ENCODE assay signal across 8 cellular contexts in the genomic region with DNA sequence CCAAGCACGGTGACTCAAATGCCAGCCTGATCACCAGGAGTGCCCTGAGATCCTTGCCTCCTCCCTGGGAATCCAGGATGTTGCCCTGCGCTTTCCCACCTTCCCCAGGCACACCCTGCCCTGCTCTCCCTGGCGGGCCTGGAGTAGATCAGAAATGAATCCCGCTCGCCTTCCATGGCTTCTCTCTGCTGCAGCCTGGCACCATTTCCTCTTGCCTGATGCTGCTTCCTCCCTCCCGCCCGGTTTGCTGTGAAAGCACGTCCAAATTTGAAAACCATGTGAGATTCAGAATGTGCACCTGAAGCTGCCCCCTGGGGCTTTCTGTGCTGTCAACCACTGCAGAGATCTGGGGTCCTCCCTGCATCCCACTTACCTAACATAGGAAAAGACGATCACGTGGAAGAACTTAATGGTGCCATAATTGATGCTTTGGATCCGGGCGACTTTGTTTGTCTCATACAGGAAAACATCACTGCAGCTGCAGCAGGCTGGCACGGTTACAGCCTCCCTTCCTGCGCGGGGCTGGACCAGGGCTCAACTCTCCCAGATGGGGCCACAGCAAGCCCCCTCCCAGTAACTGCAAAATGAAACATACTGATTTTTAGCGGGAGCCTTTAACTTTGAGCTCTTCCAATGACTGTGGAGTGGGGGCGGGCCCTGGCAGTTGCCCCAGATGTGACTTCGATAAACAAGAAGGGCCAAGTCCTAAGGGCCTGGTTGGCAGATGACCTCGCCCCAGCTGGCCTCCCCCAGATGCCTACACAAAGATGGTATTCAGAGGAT. TPM values are rescaled to one million over a fixed set of nuclear protein-coding genes. Genes with fewer than 3 reads are reported as not detected.
DNase-seq lines count a peak whose midpoint lies in the region; ATAC-seq and TF ChIP-seq lines count a peak whose summit lies in the region.

No MANE protein-coding gene starts in this region.

- intact Hi-C loops in CD14-positive monocyte (cut with micrococcal nuclease) (no loop called here), prostate gland (cut with DNase I) (no loop called here)

- peak; percentile 69 for ATAC-seq in activated CD8-positive, alpha-beta memory T cell treated with anti-CD3 and anti-CD28 coated beads, Interleukin-2, amount 10 ng/mL, durations not matched to agents 7 days and 5 days
- no peak for ATAC-seq in GM21528 (IDR thresholded peaks at IDR 0.05; ENCODE audit: low FRiP score, unreplicated experiment)
- no peak for ATAC-seq in HG02798 (IDR thresholded peaks at IDR 0.05; ENCODE audit: poor library complexity, unreplicated experiment)

- no peak overlapping the region for H3K27ac ChIP-seq in prostate gland

- H3K4me1 Mint-ChIP-seq in CD14-positive monocyte: peaks cover 14% of the 10 kb centered on the region
- peaks cover 35% of the 10 kb centered on the region for H3K4me1 Mint-ChIP-seq in activated CD8-positive, alpha-beta memory T cell treated with anti-CD3 and anti-CD28 coated beads, Interleukin-2, amount 10 ng/mL, durations not matched to agents 7 days and 5 days

- WGBS in prostate gland: 14% methylated on average over 19 of the region's 19 CpGs

- H3K27me3 ChIP-seq in prostate gland (replicated peaks; ENCODE audit: insufficient read depth): no peaks in the 10 kb centered on the region

- TF ChIP-seq POLR2A in prostate gland (IDR thresholded peaks at IDR 0.05): no peak

- DNase-seq in CD14-positive monocyte (ENCODE audit: low spot score): no peak
- DNase-seq in NCI-H1417 treated with DMSO at 0.1 percent for 48 hours (lab: John Stamatoyannopoulos, UW): peak; percentile 49
- peak; percentile 50 for DNase-seq in activated CD8-positive, alpha-beta memory T cell treated with anti-CD3 and anti-CD28 coated beads, Interleukin-2, amount 10 ng/mL, durations not matched to agents 7 days and 5 days
- DNase-seq in fibroblast of the aortic adventitia (ENCODE audit: low read depth): no peak
- no peak for DNase-seq in prostate gland (ENCODE audit: low spot score)
- no peak for DNase-seq in dedifferentiated amniotic fluid mesenchymal stem cell (ENCODE audit: extremely low spot score)

- H3K4me3 ChIP-seq in fibroblast of the aortic adventitia (ENCODE audit: low read depth, low read length) (peak overlapping the region; percentile 61), prostate gland (peak overlapping the region; percentile 12 to 15)

- no peaks in the 10 kb centered on the region for H3K36me3 ChIP-seq in prostate gland

- peaks cover 0 to 3% (median 0%) of the 10 kb centered on the region in 7 donors for H3K9me3 Mint-ChIP-seq in CD14-positive monocyte
- no peaks in the 10 kb centered on the region for H3K9me3 Mint-ChIP-seq in activated CD8-positive, alpha-beta memory T cell treated with anti-CD3 and anti-CD28 coated beads, Interleukin-2, amount 10 ng/mL, durations not matched to agents 7 days and 5 days (ENCODE audit: low read depth)

- peaks cover 2 to 3% (median 3%) of the 10 kb centered on the region in 3 donors for H3K27me3 Mint-ChIP-seq in CD14-positive monocyte (ENCODE audit: low read depth in 3 of 3)
- H3K27me3 Mint-ChIP-seq in activated CD8-positive, alpha-beta memory T cell treated with anti-CD3 and anti-CD28 coated beads, Interleukin-2, amount 10 ng/mL, durations not matched to agents 7 days and 5 days: no peaks in the 10 kb centered on the region

- no peak for TF ChIP-seq CTCF in CD14-positive monocyte (IDR thresholded peaks at IDR 0.05)
- TF ChIP-seq CTCF in fibroblast of the aortic adventitia (IDR thresholded peaks at IDR 0.05; ENCODE audit: insufficient read depth, low read length): no peak
- TF ChIP-seq CTCF in prostate gland (IDR thresholded peaks at IDR 0.05): no peak

- peak overlapping the region; percentile 91 to 95 for H3K4me3 Mint-ChIP-seq in CD14-positive monocyte
- peak overlapping the region; percentile 76 for H3K4me3 Mint-ChIP-seq in activated CD8-positive, alpha-beta memory T cell treated with anti-CD3 and anti-CD28 coated beads, Interleukin-2, amount 10 ng/mL, durations not matched to agents 7 days and 5 days

- H3K9me3 ChIP-seq in prostate gland: no peaks in the 10 kb centered on the region

- no peaks in the 10 kb centered on the region for H3K4me1 ChIP-seq in prostate gland (replicated peaks)

- CTCF ChIA-PET in activated CD8-positive, alpha-beta memory T cell treated with anti-CD3 and anti-CD28 coated beads, Interleukin-2, amount 10 ng/mL, durations not matched to agents 7 days and 5 days (lab: Charles Lee): interaction anchor here (0.5 to 1.9 kb wide), 4 partner anchors 16 to 32 kb away, joined by 3 to 6 read pairs (median 4); no protein-coding TSS in a partner anchor

- no peaks in the 10 kb centered on the region for H3K36me3 Mint-ChIP-seq in CD14-positive monocyte
- peaks cover 8% of the 10 kb centered on the region for H3K36me3 Mint-ChIP-seq in activated CD8-positive, alpha-beta memory T cell treated with anti-CD3 and anti-CD28 coated beads, Interleukin-2, amount 10 ng/mL, durations not matched to agents 7 days and 5 days

- peak overlapping the region in 5 of 7 donors; percentile 78 to 87 (median 83) for H3K27ac Mint-ChIP-seq in CD14-positive monocyte
- H3K27ac Mint-ChIP-seq in activated CD8-positive, alpha-beta memory T cell treated with anti-CD3 and anti-CD28 coated beads, Interleukin-2, amount 10 ng/mL, durations not matched to agents 7 days and 5 days: peak overlapping the region; percentile 78

RNA-seq across cellular contexts. Expression of gene C12orf76, which starts 24.9 kb away (rescaled TPM):
- 10 to 100 TPM in 1 of 2 donors, 1 to 10 TPM in 1; 9.3 to 10.6 TPM for polyA plus RNA-seq in CD14-positive monocyte
- 10 to 100 TPM; 14.8 to 17.3 TPM for total RNA-seq in activated CD8-positive, alpha-beta memory T cell treated with anti-CD3 and anti-CD28 coated beads, Interleukin-2, amount 10 ng/mL, durations not matched to agents 7 days and 5 days
- 10.3 and 11.9 TPM in 2 replicates for total RNA-seq in fibroblast of the aortic adventitia (ENCODE audit: low replicate concordance)
- total RNA-seq in prostate gland: 10 to 100 TPM; 20.4 to 26.1 TPM

RNA-seq across cellular contexts. Expression of gene IFT81, which starts 50.9 kb away (rescaled TPM):
- under 1 TPM; 0.47 to 0.97 TPM for polyA plus RNA-seq in CD14-positive monocyte
- total RNA-seq in activated CD8-positive, alpha-beta memory T cell treated with anti-CD3 and anti-CD28 coated beads, Interleukin-2, amount 10 ng/mL, durations not matched to agents 7 days and 5 days: 1 to 10 TPM; 1.4 to 2.2 TPM
- total RNA-seq in fibroblast of the aortic adventitia (ENCODE audit: low replicate concordance) (20.4 and 30.8 TPM in 2 replicates), prostate gland (10 to 100 TPM; 11.2 to 16.1 TPM)

Comparison
In these comparisons a context has a peak if more than half of its experiments do, and no peak if none do; other contexts are left out.
1. DNase-seq: peak in NCI-H1417 treated with DMSO at 0.1 percent for 48 hours (single experiment) and activated CD8-positive, alpha-beta memory T cell treated with anti-CD3 and anti-CD28 coated beads, Interleukin-2, amount 10 ng/mL, durations not matched to agents 7 days and 5 days (single experiment); none in CD14-positive monocyte (single experiment), fibroblast of the aortic adventitia (single experiment), prostate gland (single experiment) and dedifferentiated amniotic fluid mesenchymal stem cell (single experiment).